Comparison of ENCODE assay signal across 20 cellular contexts in genomic region chr16:50448522-50448921, GRCh38.
A peak's percentile ranks its signal among the peaks of the same experiment; 100 is the strongest.
DNase-seq lines count a peak whose midpoint lies in the region; ATAC-seq and TF ChIP-seq lines count a peak whose summit lies in the region.
"Had no signal": no experiment of that assay in that cellular context is flagged by ENCODE, and none has a peak within 500 bp of the region (broad histone marks: within the 10 kb centered on the region; RNA-seq: fewer than 3 reads in every experiment).

No MANE protein-coding gene starts in this region.

- H4K20me1 ChIP-seq in neural progenitor cell (ENCODE audit: low read depth): peaks cover 9% of the 10 kb centered on the region

- H3K4me3 Mint-ChIP-seq in neural progenitor cell: peak overlapping the region; percentile 57
- H3K4me3 Mint-ChIP-seq in T-helper 17 cell: no peak overlapping the region
- H3K4me3 Mint-ChIP-seq: activated CD4-positive, alpha-beta T cell treated with anti-CD3 and anti-CD28 coated beads, Interleukin-2, amount 10 ng/mL, durations not matched to agents 7 days and 5 days; activated naive CD4-positive, alpha-beta T cell treated with anti-CD3 and anti-CD28 coated beads, Interleukin-2, amount 50 U/mL, for 24 hours; effector memory CD8-positive, alpha-beta T cell; T-helper 2 cell treated with Interferon-gamma antibody and Interleukin-4, amounts not matched to agents 5 μg/mL and 100 μg/mL, for 36 hours had no signal

- TF ChIP-seq POLR2A in vagina (IDR thresholded peaks at IDR 0.05): no peak

- H2AFZ ChIP-seq in neural progenitor cell (replicated peaks): no peak overlapping the region

- intact Hi-C loops in vagina (cut with DNase I): no loop called here

- no peaks in the 10 kb centered on the region for H3K9me3 ChIP-seq in neural progenitor cell (ENCODE audit: low read depth)
- H3K9me3 ChIP-seq in T-helper 17 cell (ENCODE audit: control insufficient read depth, low read length, poor library complexity, severe bottlenecking): no peaks in the 10 kb centered on the region
- no peaks in the 10 kb centered on the region for H3K9me3 ChIP-seq in vagina
- H3K9me3 ChIP-seq: stomach had no signal

- H3K27ac ChIP-seq in neural progenitor cell (no peak overlapping the region), vagina (no peak overlapping the region)
- H3K27ac ChIP-seq: stomach had no signal

- no peak overlapping the region for H3K4me2 ChIP-seq in neural progenitor cell
- H3K4me2 ChIP-seq: smooth muscle cell had no signal

- TF ChIP-seq CTCF in neural progenitor cell (IDR thresholded peaks at IDR 0.05) (peak; percentile 52), GM10266 (IDR thresholded peaks at IDR 0.05; ENCODE audit: control insufficient read depth, insufficient read depth, low read depth, missing control alignments) (no peak), vagina (IDR thresholded peaks at IDR 0.05) (no peak)

- H3K4me1 ChIP-seq in neural progenitor cell: peaks cover 24% of the 10 kb centered on the region
- H3K4me1 ChIP-seq in vagina: no peaks in the 10 kb centered on the region

- H3K4me1 Mint-ChIP-seq in neural progenitor cell (peaks cover 68% of the 10 kb centered on the region), T-helper 17 cell (peaks cover 2% of the 10 kb centered on the region)
- H3K4me1 Mint-ChIP-seq: activated CD4-positive, alpha-beta T cell treated with anti-CD3 and anti-CD28 coated beads, Interleukin-2, amount 10 ng/mL, durations not matched to agents 7 days and 5 days; activated naive CD4-positive, alpha-beta T cell treated with anti-CD3 and anti-CD28 coated beads, Interleukin-2, amount 50 U/mL, for 24 hours had no signal

- H3K36me3 Mint-ChIP-seq in neural progenitor cell: no peaks in the 10 kb centered on the region
- no peaks in the 10 kb centered on the region for H3K36me3 Mint-ChIP-seq in T-helper 17 cell (ENCODE audit: low read depth)
- H3K36me3 Mint-ChIP-seq: activated naive CD4-positive, alpha-beta T cell treated with anti-CD3 and anti-CD28 coated beads, Interleukin-2, amount 50 U/mL, for 24 hours had no signal

- peaks cover 19% of the 10 kb centered on the region for H3F3A ChIP-seq in neural progenitor cell (ENCODE audit: low read depth)

- H3K36me3 ChIP-seq in neural progenitor cell (no peaks in the 10 kb centered on the region), vagina (no peaks in the 10 kb centered on the region)
- H3K36me3 ChIP-seq: stomach had no signal

- H3K27me3 Mint-ChIP-seq in neural progenitor cell (ENCODE audit: insufficient read depth, low read depth): peaks cover 37% of the 10 kb centered on the region
- peaks cover 24% of the 10 kb centered on the region for H3K27me3 Mint-ChIP-seq in T-helper 17 cell
- H3K27me3 Mint-ChIP-seq: activated CD4-positive, alpha-beta T cell treated with anti-CD3 and anti-CD28 coated beads, Interleukin-2, amount 10 ng/mL, durations not matched to agents 7 days and 5 days had no signal

- DNase-seq in ELF-1 (ENCODE audit: low read depth, low spot score) (peak; percentile 40), NCI-H82 (lab: John Stamatoyannopoulos, UW) (peak; percentile 94), ecto neural progenitor cell (ENCODE audit: low spot score) (peak; percentile 70), neural progenitor cell (ENCODE audit: low spot score) (peak; percentile 81), GM10266 (ENCODE audit: extremely low spot score) (no peak), T-helper 17 cell (no peak), NCI-H2171 (lab: John Stamatoyannopoulos, UW) (no peak), vagina (ENCODE audit: extremely low spot score in 2 of 2) (no peak)
- DNase-seq: activated CD4-positive, alpha-beta T cell treated with anti-CD3 and anti-CD28 coated beads, Interleukin-2, amount 10 ng/mL, durations not matched to agents 7 days and 5 days; activated T-cell treated with anti-CD3 and anti-CD28 coated beads, Interleukin-2, amount 50 U/mL, for 1 hour; C1 segment of cervical spinal cord; effector memory CD8-positive, alpha-beta T cell; GDM1; mesenchymal stem cell; NCI-H1930; NCI-H748 treated with DMSO at 0.1 percent for 48 hours had no signal

- H3K4me3 ChIP-seq in neural progenitor cell: no peak overlapping the region
- no peak overlapping the region for H3K4me3 ChIP-seq in vagina
- H3K4me3 ChIP-seq: smooth muscle cell, stomach had no signal

- H3K9ac ChIP-seq in neural progenitor cell: no peak overlapping the region

- no peaks in the 10 kb centered on the region for H3K79me2 ChIP-seq in neural progenitor cell (ENCODE audit: low read depth)

- no peak overlapping the region for H3K27ac Mint-ChIP-seq in neural progenitor cell
- no peak overlapping the region for H3K27ac Mint-ChIP-seq in T-helper 17 cell
- H3K27ac Mint-ChIP-seq: activated CD4-positive, alpha-beta T cell treated with anti-CD3 and anti-CD28 coated beads, Interleukin-2, amount 10 ng/mL, durations not matched to agents 7 days and 5 days; activated naive CD4-positive, alpha-beta T cell treated with anti-CD3 and anti-CD28 coated beads, Interleukin-2, amount 50 U/mL, for 24 hours; effector memory CD8-positive, alpha-beta T cell; T-helper 2 cell treated with Interferon-gamma antibody and Interleukin-4, amounts not matched to agents 5 μg/mL and 100 μg/mL, for 36 hours had no signal

- no peak for ATAC-seq in T-helper 17 cell
- ATAC-seq: effector memory CD8-positive, alpha-beta T cell had no signal

- H3K27me3 ChIP-seq in neural progenitor cell (no peaks in the 10 kb centered on the region), vagina (no peaks in the 10 kb centered on the region)

- no peaks in the 10 kb centered on the region for H3K9me3 Mint-ChIP-seq in neural progenitor cell
- H3K9me3 Mint-ChIP-seq: activated CD4-positive, alpha-beta T cell treated with anti-CD3 and anti-CD28 coated beads, Interleukin-2, amount 10 ng/mL, durations not matched to agents 7 days and 5 days; activated naive CD4-positive, alpha-beta T cell treated with anti-CD3 and anti-CD28 coated beads, Interleukin-2, amount 50 U/mL, for 24 hours; effector memory CD8-positive, alpha-beta T cell; T-helper 2 cell treated with Interferon-gamma antibody and Interleukin-4, amounts not matched to agents 5 μg/mL and 100 μg/mL, for 36 hours had no signal

Comparison
In these comparisons a context has a peak if more than half of its experiments do, and no peak if none do; other contexts are left out.
1. DNase-seq: peak in ELF-1 (single experiment), NCI-H82 (single experiment), ecto neural progenitor cell (single experiment) and neural progenitor cell (single experiment); none in GM10266 (single experiment), T-helper 17 cell (0 of 3), NCI-H2171 (single experiment) and vagina (0 of 2).